Comparison of ENCODE assay signal across 1 cellular context in genomic region chr2:51505533-51505932, GRCh38.
TF ChIP-seq lines count a peak whose summit lies in the region.

No MANE protein-coding gene starts in this region.

TF ChIP-seq in GM12878, 131 proteins besides CTCF, POLR2A, EP300 and RAD21 (continued from another document):
- TF ChIP-seq PKNOX1 (IDR thresholded peaks at IDR 0.05) (no peak), MYC (IDR thresholded peaks at IDR 0.05; ENCODE audit: insufficient read depth, insufficient read length, insufficient replicate concordance, low read length, severe bottlenecking) (no peak), SREBF2 (IDR thresholded peaks at IDR 0.05; ENCODE audit: low read length) (no peak), MTA3 (IDR thresholded peaks at IDR 0.05; ENCODE audit: borderline replicate concordance, low read length) (no peak), ZBTB33 (IDR thresholded peaks at IDR 0.05) (no peak), DPF2 (IDR thresholded peaks at IDR 0.05) (no peak), MYB (IDR thresholded peaks at IDR 0.05; ENCODE audit: borderline replicate concordance, low read depth, low read length) (no peak), ZBED1 (IDR thresholded peaks at IDR 0.05; ENCODE audit: borderline replicate concordance) (no peak), NFIC (IDR thresholded peaks at IDR 0.05; ENCODE audit: low read depth, low read length) (no peak), NFYA (IDR thresholded peaks at IDR 0.05; ENCODE audit: borderline replicate concordance, low read depth, low read length) (no peak), MXI1 (IDR thresholded peaks at IDR 0.05; ENCODE audit: low read depth, low read length) (no peak), NBN (IDR thresholded peaks at IDR 0.05) (no peak), ATF2 (IDR thresholded peaks at IDR 0.05; ENCODE audit: low read length) (no peak), NKRF (conservative IDR thresholded peaks at IDR 0.05) (no peak)
